ENCODE assay signal across 17 cellular contexts in genomic region chr4:7313361-7313811, GRCh38.
DNase-seq lines count a peak whose midpoint lies in the region; ATAC-seq and TF ChIP-seq lines count a peak whose summit lies in the region.
"Had no signal": no experiment of that assay in that cellular context is flagged by ENCODE, and none has a peak within 500 bp of the region (broad histone marks: within the 10 kb centered on the region; RNA-seq: fewer than 3 reads in every experiment).

No MANE protein-coding gene starts in this region.

- no peaks in the 10 kb centered on the region for H3K79me2 ChIP-seq in neural progenitor cell (ENCODE audit: low read depth)

- H3K27ac ChIP-seq in angular gyrus (ENCODE audit: low read depth, low read length): peak overlapping the region; percentile 99
- no peak overlapping the region for H3K27ac ChIP-seq in neural progenitor cell
- peak overlapping the region; percentile 58 to 74 for H3K27ac ChIP-seq in uterus
- H3K27ac ChIP-seq in CD8-positive, alpha-beta memory T cell (ENCODE audit: low read depth, low read length): no peak overlapping the region
- H3K27ac ChIP-seq: brain microvascular endothelial cell, C4-2B had no signal

- H3K4me1 Mint-ChIP-seq in neural progenitor cell: peaks cover 27% of the 10 kb centered on the region
- H3K4me1 Mint-ChIP-seq in CD8-positive, alpha-beta memory T cell: no peaks in the 10 kb centered on the region
- H3K4me1 Mint-ChIP-seq: stimulated activated naive CD8-positive, alpha-beta T cell treated with anti-CD3 and anti-CD28 coated beads, Interleukin-15, amount 100 ng/mL, for 72 hours had no signal

- intact Hi-C loops in head of caudate nucleus (cut with DNase I): no loop called here
- intact Hi-C loops in uterus (cut with DNase I; ENCODE audit: low total_unique reads): no loop called here

- ATAC-seq in GM19452 (IDR thresholded peaks at IDR 0.05; ENCODE audit: unreplicated experiment): no peak
- ATAC-seq: effector memory CD8-positive, alpha-beta T cell; stimulated activated naive CD8-positive, alpha-beta T cell treated with anti-CD3 and anti-CD28 coated beads, Interleukin-15, amount 100 ng/mL, for 72 hours had no signal

- H2AFZ ChIP-seq in neural progenitor cell (replicated peaks): no peak overlapping the region

- POLR2A ChIA-PET in CD8-positive, alpha-beta memory T cell (lab: Charles Lee): no interaction called here

- H3K9ac ChIP-seq in neural progenitor cell: no peak overlapping the region

- CTCF ChIA-PET in CD8-positive, alpha-beta memory T cell (lab: Charles Lee): no interaction called here

- TF ChIP-seq CTCF in neural progenitor cell (IDR thresholded peaks at IDR 0.05) (no peak), uterus (IDR thresholded peaks at IDR 0.05) (no peak)

- peak overlapping the region; percentile 86 for H3K27ac Mint-ChIP-seq in neural progenitor cell
- H3K27ac Mint-ChIP-seq in CD8-positive, alpha-beta memory T cell: no peak overlapping the region
- H3K27ac Mint-ChIP-seq: effector memory CD8-positive, alpha-beta T cell; progenitor cell of endocrine pancreas; stimulated activated naive CD8-positive, alpha-beta T cell treated with anti-CD3 and anti-CD28 coated beads, Interleukin-15, amount 100 ng/mL, for 72 hours had no signal

- peaks cover 15% of the 10 kb centered on the region for H3K4me1 ChIP-seq in neural progenitor cell
- H3K4me1 ChIP-seq in uterus: no peaks in the 10 kb centered on the region
- H3K4me1 ChIP-seq in CD8-positive, alpha-beta memory T cell (ENCODE audit: insufficient read depth, low read length): no peaks in the 10 kb centered on the region

- H3K36me3 ChIP-seq in neural progenitor cell (no peaks in the 10 kb centered on the region), uterus (no peaks in the 10 kb centered on the region)
- H3K36me3 ChIP-seq in CD8-positive, alpha-beta memory T cell (ENCODE audit: insufficient read depth, low read length): no peaks in the 10 kb centered on the region
- H3K36me3 ChIP-seq: brain microvascular endothelial cell had no signal

- no peak for TF ChIP-seq POLR2A in uterus (IDR thresholded peaks at IDR 0.05)

- no peaks in the 10 kb centered on the region for H3K27me3 ChIP-seq in neural progenitor cell
- H3K27me3 ChIP-seq in uterus: no peaks in the 10 kb centered on the region
- no peaks in the 10 kb centered on the region for H3K27me3 ChIP-seq in CD8-positive, alpha-beta memory T cell (ENCODE audit: insufficient read depth, low read length, poor library complexity, severe bottlenecking)

- peak in 38 of 42 donors; percentile 62 to 96 (median 82) for DNase-seq in head of caudate nucleus
- no peak for DNase-seq in neural progenitor cell (ENCODE audit: low spot score)
- peak; percentile 58 to 76 for DNase-seq in uterus
- no peak for DNase-seq in NCI-H128 (lab: John Stamatoyannopoulos, UW; ENCODE audit: unreplicated experiment)
- no peak for DNase-seq in CD8-positive, alpha-beta memory T cell
- DNase-seq: activated naive CD4-positive, alpha-beta T cell treated with Interleukin-2 at 50 U/mL for 16 hours; brain microvascular endothelial cell; effector memory CD8-positive, alpha-beta T cell; NCI-H187; SIG-M5; stimulated activated CD4-positive, alpha-beta T cell treated with anti-CD3 and anti-CD28 coated beads, Interleukin-15, amount 100 ng/mL, for 24 hours; stimulated activated naive CD8-positive, alpha-beta T cell treated with anti-CD3 and anti-CD28 coated beads, Interleukin-15, amount 100 ng/mL, for 72 hours; T-helper 9 cell had no signal

- H3K9me3 ChIP-seq in neural progenitor cell (ENCODE audit: low read depth) (no peaks in the 10 kb centered on the region), uterus (no peaks in the 10 kb centered on the region)
- H3K9me3 ChIP-seq in CD8-positive, alpha-beta memory T cell (ENCODE audit: low read length): peaks cover 2% of the 10 kb centered on the region

- H3K36me3 Mint-ChIP-seq in neural progenitor cell: peaks cover under 1% of the 10 kb centered on the region
- H3K36me3 Mint-ChIP-seq in CD8-positive, alpha-beta memory T cell: no peaks in the 10 kb centered on the region

- H3K4me3 ChIP-seq in neural progenitor cell (no peak overlapping the region), uterus (no peak overlapping the region)
- H3K4me3 ChIP-seq in CD8-positive, alpha-beta memory T cell (ENCODE audit: low read length): no peak overlapping the region

- H3K9me3 Mint-ChIP-seq in neural progenitor cell: peaks cover under 1% of the 10 kb centered on the region
- peaks cover under 1 to 5% (median 4%) of the 10 kb centered on the region in 5 donors for H3K9me3 Mint-ChIP-seq in CD8-positive, alpha-beta memory T cell
- H3K9me3 Mint-ChIP-seq: effector memory CD8-positive, alpha-beta T cell had no signal

- H3K4me3 Mint-ChIP-seq in neural progenitor cell: no peak overlapping the region
- peak overlapping the region in 1 of 7 donors; percentile 33 for H3K4me3 Mint-ChIP-seq in CD8-positive, alpha-beta memory T cell
- H3K4me3 Mint-ChIP-seq: effector memory CD8-positive, alpha-beta T cell; stimulated activated naive CD8-positive, alpha-beta T cell treated with anti-CD3 and anti-CD28 coated beads, Interleukin-15, amount 100 ng/mL, for 72 hours had no signal

- no peaks in the 10 kb centered on the region for H3F3A ChIP-seq in neural progenitor cell (ENCODE audit: low read depth)

- no peaks in the 10 kb centered on the region for H4K20me1 ChIP-seq in neural progenitor cell (ENCODE audit: low read depth)

- H3K4me2 ChIP-seq in neural progenitor cell: no peak overlapping the region

- H3K27me3 Mint-ChIP-seq in neural progenitor cell (ENCODE audit: insufficient read depth, low read depth): peaks cover 6% of the 10 kb centered on the region
- peaks cover 3 to 13% of the 10 kb centered on the region in 2 donors for H3K27me3 Mint-ChIP-seq in CD8-positive, alpha-beta memory T cell

Comparison
In these comparisons a context has a peak if more than half of its experiments do, and no peak if none do; other contexts are left out.
1. H3K27ac ChIP-seq: peak in angular gyrus (single experiment) and uterus (2 of 2); none in neural progenitor cell (single experiment) and CD8-positive, alpha-beta memory T cell (single experiment).
2. DNase-seq: peak in head of caudate nucleus (38 of 42) and uterus (2 of 2); none in neural progenitor cell (single experiment), NCI-H128 (single experiment) and CD8-positive, alpha-beta memory T cell (0 of 5).